18 cellular contexts compared by ENCODE assay signal in genomic region chr16:79497951-79498350, GRCh38.
DNase-seq lines count a peak whose midpoint lies in the region; ATAC-seq and TF ChIP-seq lines count a peak whose summit lies in the region.
"Had no signal": no experiment of that assay in that cellular context is flagged by ENCODE, and none has a peak within 500 bp of the region (broad histone marks: within the 10 kb centered on the region; RNA-seq: fewer than 3 reads in every experiment).

No MANE protein-coding gene starts in this region.

- peaks cover 4% of the 10 kb centered on the region for H3K4me1 Mint-ChIP-seq in activated T-helper 17 cell treated with anti-CD3 and anti-CD28 coated beads, Interleukin-2, amount 50 U/mL, for 72 hours
- H3K4me1 Mint-ChIP-seq in immature natural killer cell, result peaks cover 24 to 26% of the 10 kb centered on the region in 2 donors
- H3K4me1 Mint-ChIP-seq in HFFc6 (ENCODE audit: low read depth), result no peaks in the 10 kb centered on the region
- H3K4me1 Mint-ChIP-seq: H9 had no signal

- peak; percentile 56 for DNase-seq in NOMO-1 treated with DMSO at 0.1 percent for 48 hours (lab: John Stamatoyannopoulos, UW; ENCODE audit: unreplicated experiment)
- no peak for DNase-seq in NOMO-1 treated with dmso at 0.1 percent for 144 hours (lab: John Stamatoyannopoulos, UW; ENCODE audit: unreplicated experiment)
- peak; percentile 31 for DNase-seq in MV-4-11 (lab: John Stamatoyannopoulos, UW)
- DNase-seq in immature natural killer cell, result peak; percentile 18 to 33 (median 19)
- DNase-seq in dedifferentiated amniotic fluid mesenchymal stem cell (ENCODE audit: extremely low spot score), result no peak
- no peak for DNase-seq in HFFc6
- DNase-seq: AML-193; Calu3; CD4-positive, alpha-beta T cell; DMS53; DND-41; EL; H9 had no signal

- no peaks in the 10 kb centered on the region for H3K36me3 Mint-ChIP-seq in activated T-helper 17 cell treated with anti-CD3 and anti-CD28 coated beads, Interleukin-2, amount 50 U/mL, for 72 hours (ENCODE audit: low read depth)
- H3K36me3 Mint-ChIP-seq in immature natural killer cell (no peaks in the 10 kb centered on the region), HFFc6 (ENCODE audit: low read depth) (no peaks in the 10 kb centered on the region)

- H3K27ac Mint-ChIP-seq in activated T-helper 17 cell treated with anti-CD3 and anti-CD28 coated beads, Interleukin-2, amount 50 U/mL, for 72 hours, result no peak overlapping the region
- H3K27ac Mint-ChIP-seq in immature natural killer cell (peak overlapping the region in 4 of 6 donors; percentile 8 to 62 (median 20)), HFFc6 (no peak overlapping the region)
- H3K27ac Mint-ChIP-seq: CD4-positive, alpha-beta T cell; H9 had no signal

- no peak for TF ChIP-seq CTCF in HFFc6 (IDR thresholded peaks at IDR 0.05)

- H3K4me3 Mint-ChIP-seq in activated T-helper 17 cell treated with anti-CD3 and anti-CD28 coated beads, Interleukin-2, amount 50 U/mL, for 72 hours, result no peak overlapping the region
- H3K4me3 Mint-ChIP-seq in immature natural killer cell, result peak overlapping the region; percentile 23 to 76 (median 52)
- H3K4me3 Mint-ChIP-seq in HFFc6, result no peak overlapping the region
- H3K4me3 Mint-ChIP-seq: CD4-positive, alpha-beta T cell; H9 had no signal

- peak; percentile 38 for ATAC-seq in activated T-helper 17 cell treated with anti-CD3 and anti-CD28 coated beads, Interleukin-2, amount 50 U/mL, for 72 hours (replicated peaks)
- no peak for ATAC-seq in GM21825 (IDR thresholded peaks at IDR 0.05; ENCODE audit: unreplicated experiment)
- ATAC-seq: A549, GM12878, HepG2 had no signal

- peaks cover 8% of the 10 kb centered on the region for H3K9me3 Mint-ChIP-seq in activated T-helper 17 cell treated with anti-CD3 and anti-CD28 coated beads, Interleukin-2, amount 50 U/mL, for 72 hours
- H3K9me3 Mint-ChIP-seq in immature natural killer cell (peaks cover 0 to 2% (median 0%) of the 10 kb centered on the region in 6 donors), HFFc6 (peaks cover 76% of the 10 kb centered on the region)
- H3K9me3 Mint-ChIP-seq: CD4-positive, alpha-beta T cell had no signal

- H3K27me3 Mint-ChIP-seq in activated T-helper 17 cell treated with anti-CD3 and anti-CD28 coated beads, Interleukin-2, amount 50 U/mL, for 72 hours, result no peaks in the 10 kb centered on the region
- H3K27me3 Mint-ChIP-seq in immature natural killer cell (ENCODE audit: low read depth in 3 of 3) (no peaks in the 10 kb centered on the region), HFFc6 (ENCODE audit: insufficient read depth) (no peaks in the 10 kb centered on the region)
- H3K27me3 Mint-ChIP-seq: CD4-positive, alpha-beta T cell had no signal

Comparison
In these comparisons a context has a peak if more than half of its experiments do, and no peak if none do; other contexts are left out.
1. DNase-seq: peak in NOMO-1 treated with DMSO at 0.1 percent for 48 hours (single experiment), MV-4-11 (single experiment) and immature natural killer cell (3 of 3); none in NOMO-1 treated with dmso at 0.1 percent for 144 hours (single experiment), dedifferentiated amniotic fluid mesenchymal stem cell (single experiment) and HFFc6 (single experiment).
2. H3K27ac Mint-ChIP-seq: peak in immature natural killer cell (4 of 6); none in activated T-helper 17 cell treated with anti-CD3 and anti-CD28 coated beads, Interleukin-2, amount 50 U/mL, for 72 hours (single experiment) and HFFc6 (single experiment).
3. H3K4me3 Mint-ChIP-seq: peak in immature natural killer cell (5 of 5); none in activated T-helper 17 cell treated with anti-CD3 and anti-CD28 coated beads, Interleukin-2, amount 50 U/mL, for 72 hours (single experiment) and HFFc6 (single experiment).